38 cellular contexts compared by ENCODE assay signal in genomic region chr5:51644976-51645375, GRCh38.
"Had no signal": no experiment of that assay in that cellular context is flagged by ENCODE, and none has a peak within 500 bp of the region (broad histone marks: within the 10 kb centered on the region; RNA-seq: fewer than 3 reads in every experiment).

No MANE protein-coding gene starts in this region.

- H3K4me1 Mint-ChIP-seq: activated CD4-positive, alpha-beta memory T cell treated with anti-CD3 and anti-CD28 coated beads, Interleukin-2, amount 10 ng/mL, durations not matched to agents 7 days and 5 days; activated CD4-positive, alpha-beta T cell treated with anti-CD3 and anti-CD28 coated beads for 36 hours; activated CD4-positive, alpha-beta T cell treated with anti-CD3 and anti-CD28 coated beads, Interleukin-2, amount 10 ng/mL, durations not matched to agents 7 days and 5 days; activated CD8-positive, alpha-beta memory T cell treated with anti-CD3 and anti-CD28 coated beads, Interleukin-2, amount 10 ng/mL, durations not matched to agents 7 days and 5 days; activated naive CD4-positive, alpha-beta T cell treated with anti-CD3 and anti-CD28 coated beads, Interleukin-2, amount 10 ng/mL, durations not matched to agents 7 days and 5 days; activated naive CD4-positive, alpha-beta T cell treated with anti-CD3 and anti-CD28 coated beads, Interleukin-2, amount 50 U/mL, for 24 hours; activated naive CD8-positive, alpha-beta T cell treated with anti-CD3 and anti-CD28 coated beads, Interleukin-2, amount 10 ng/mL, durations not matched to agents 7 days and 5 days; activated naive CD8-positive, alpha-beta T cell treated with anti-CD3 and anti-CD28 coated beads, Interleukin-2, amount 50 U/mL, for 24 hours; brain; central memory CD8-positive, alpha-beta T cell had no signal

- FAIRE-seq: bronchial epithelial cell had no signal

- H3K4me3 Mint-ChIP-seq: activated CD4-positive, alpha-beta memory T cell treated with anti-CD3 and anti-CD28 coated beads, Interleukin-2, amount 10 ng/mL, durations not matched to agents 7 days and 5 days; activated CD4-positive, alpha-beta T cell treated with anti-CD3 and anti-CD28 coated beads for 36 hours; activated CD4-positive, alpha-beta T cell treated with anti-CD3 and anti-CD28 coated beads, Interleukin-2, amount 10 ng/mL, durations not matched to agents 7 days and 5 days; activated CD8-positive, alpha-beta memory T cell treated with anti-CD3 and anti-CD28 coated beads, Interleukin-2, amount 10 ng/mL, durations not matched to agents 7 days and 5 days; activated CD8-positive, alpha-beta T cell treated with anti-CD3 and anti-CD28 coated beads, Interleukin-2, amount 10 ng/mL, durations not matched to agents 7 days and 5 days; activated naive CD4-positive, alpha-beta T cell treated with anti-CD3 and anti-CD28 coated beads, Interleukin-2, amount 10 ng/mL, durations not matched to agents 7 days and 5 days; activated naive CD4-positive, alpha-beta T cell treated with anti-CD3 and anti-CD28 coated beads, Interleukin-2, amount 50 U/mL, for 24 hours; activated naive CD8-positive, alpha-beta T cell; activated naive CD8-positive, alpha-beta T cell treated with anti-CD3 and anti-CD28 coated beads, Interleukin-2, amount 10 ng/mL, durations not matched to agents 7 days and 5 days; activated naive CD8-positive, alpha-beta T cell treated with anti-CD3 and anti-CD28 coated beads, Interleukin-2, amount 50 U/mL, for 24 hours; activated T-cell treated with anti-CD3 and anti-CD28 coated beads, Interleukin-2, amount 50 U/mL, for 24 hours; brain; central memory CD8-positive, alpha-beta T cell; T-helper 1 cell treated with Interleukin-12 subunit alpha and Interleukin-12 subunit beta and Interleukin-4 antibody, amounts not matched to agents 30 μg/mL and 1 μg/mL, for 36 hours; T-helper 2 cell treated with Interferon-gamma antibody and Interleukin-4, amounts not matched to agents 5 μg/mL and 100 μg/mL, for 36 hours; WTC11 had no signal

- H3K27ac Mint-ChIP-seq: activated CD4-positive, alpha-beta memory T cell treated with anti-CD3 and anti-CD28 coated beads, Interleukin-2, amount 10 ng/mL, durations not matched to agents 7 days and 5 days; activated CD4-positive, alpha-beta T cell treated with anti-CD3 and anti-CD28 coated beads for 36 hours; activated CD4-positive, alpha-beta T cell treated with anti-CD3 and anti-CD28 coated beads, Interleukin-2, amount 10 ng/mL, durations not matched to agents 7 days and 5 days; activated CD8-positive, alpha-beta memory T cell treated with anti-CD3 and anti-CD28 coated beads, Interleukin-2, amount 10 ng/mL, durations not matched to agents 7 days and 5 days; activated CD8-positive, alpha-beta T cell treated with anti-CD3 and anti-CD28 coated beads, Interleukin-2, amount 10 ng/mL, durations not matched to agents 7 days and 5 days; activated naive CD4-positive, alpha-beta T cell treated with anti-CD3 and anti-CD28 coated beads, Interleukin-2, amount 10 ng/mL, durations not matched to agents 7 days and 5 days; activated naive CD4-positive, alpha-beta T cell treated with anti-CD3 and anti-CD28 coated beads, Interleukin-2, amount 50 U/mL, for 24 hours; activated naive CD8-positive, alpha-beta T cell; activated naive CD8-positive, alpha-beta T cell treated with anti-CD3 and anti-CD28 coated beads, Interleukin-2, amount 10 ng/mL, durations not matched to agents 7 days and 5 days; activated naive CD8-positive, alpha-beta T cell treated with anti-CD3 and anti-CD28 coated beads, Interleukin-2, amount 50 U/mL, for 24 hours; activated T-cell treated with anti-CD3 and anti-CD28 coated beads, Interleukin-2, amount 50 U/mL, for 24 hours; activated T-helper 2 cell treated with anti-CD3 and anti-CD28 coated beads, Interferon-gamma antibody, Interleukin-2, Interleukin-4, amounts not matched to agents 10 μg/mL and 5 μg/mL and 100 μg/mL, durations not matched to agents 14 hours and 24 hours and 36 hours; brain; T-helper 1 cell treated with Interleukin-12 subunit alpha and Interleukin-12 subunit beta and Interleukin-4 antibody, amounts not matched to agents 30 μg/mL and 1 μg/mL, for 36 hours; T-helper 2 cell treated with Interferon-gamma antibody and Interleukin-4, amounts not matched to agents 5 μg/mL and 100 μg/mL, for 36 hours; WTC11 had no signal

- H3K36me3 ChIP-seq: ascending aorta, cardiac muscle cell, WERI-Rb-1 had no signal

- DNase-seq: activated CD4-positive, alpha-beta memory T cell treated with anti-CD3 and anti-CD28 coated beads, Interleukin-2, amount 10 ng/mL, durations not matched to agents 7 days and 5 days; activated CD4-positive, alpha-beta T cell treated with anti-CD3 and anti-CD28 coated beads for 1 hour; activated CD4-positive, alpha-beta T cell treated with anti-CD3 and anti-CD28 coated beads for 36 hours; activated CD4-positive, alpha-beta T cell treated with anti-CD3 and anti-CD28 coated beads for 48 hours; activated CD4-positive, alpha-beta T cell treated with anti-CD3 and anti-CD28 coated beads, Interleukin-2, amount 10 ng/mL, durations not matched to agents 7 days and 5 days; activated CD4-positive, alpha-beta T cell treated with anti-CD3 and anti-CD28 coated beads, Interleukin-2, amount 50 U/mL, for 48 hours; activated CD4-positive, CD25-positive, alpha-beta regulatory T cell; activated CD8-positive, alpha-beta memory T cell treated with anti-CD3 and anti-CD28 coated beads for 24 hours; activated CD8-positive, alpha-beta memory T cell treated with anti-CD3 and anti-CD28 coated beads, Interleukin-2, amount 10 ng/mL, durations not matched to agents 7 days and 5 days; activated CD8-positive, alpha-beta memory T cell treated with anti-CD3 and anti-CD28 coated beads, Interleukin-2, amount 50 U/mL, for 48 hours; activated CD8-positive, alpha-beta T cell treated with anti-CD3 and anti-CD28 coated beads, Interleukin-2, amount 10 ng/mL, durations not matched to agents 7 days and 5 days; activated effector memory CD4-positive, alpha-beta T cell treated with Interleukin-2 at 50 U/mL for 16 hours; activated gamma-delta T cell; activated naive CD4-positive, alpha-beta T cell treated with anti-CD3 and anti-CD28 coated beads, Interleukin-2, amount 10 ng/mL, durations not matched to agents 7 days and 5 days; activated naive CD4-positive, alpha-beta T cell treated with Interleukin-2 at 50 U/mL for 16 hours; activated naive CD8-positive, alpha-beta T cell treated with anti-CD3 and anti-CD28 coated beads, Interleukin-2, amount 10 ng/mL, durations not matched to agents 7 days and 5 days; activated naive CD8-positive, alpha-beta T cell treated with anti-CD3 and anti-CD28 coated beads, Interleukin-2, amount 50 U/mL, for 24 hours; activated T-cell treated with anti-CD3 and anti-CD28 coated beads, Interleukin-2, amount 50 U/mL, for 24 hours; activated T-cell treated with anti-CD3 and anti-CD28 coated beads, Interleukin-2, amount 50 U/mL, for 48 hours; amygdala; anterior cingulate cortex; caudate nucleus; cerebellar nuclear complex; T-helper 2 cell; T-helper 9 cell; WERI-Rb-1 had no signal

- H3K27me3 ChIP-seq: ascending aorta, cardiac muscle cell had no signal

- H3K9me3 ChIP-seq: ascending aorta had no signal

- H3K4me3 ChIP-seq: ascending aorta, cardiac muscle cell had no signal

- H3K4me1 ChIP-seq: ascending aorta had no signal

- H3K9me3 Mint-ChIP-seq: activated naive CD4-positive, alpha-beta T cell treated with anti-CD3 and anti-CD28 coated beads, Interleukin-2, amount 50 U/mL, for 24 hours; activated naive CD8-positive, alpha-beta T cell treated with anti-CD3 and anti-CD28 coated beads, Interleukin-2, amount 50 U/mL, for 24 hours had no signal

- H3K36me3 Mint-ChIP-seq: activated CD8-positive, alpha-beta memory T cell treated with anti-CD3 and anti-CD28 coated beads, Interleukin-2, amount 10 ng/mL, durations not matched to agents 7 days and 5 days; activated naive CD4-positive, alpha-beta T cell treated with anti-CD3 and anti-CD28 coated beads, Interleukin-2, amount 10 ng/mL, durations not matched to agents 7 days and 5 days; activated naive CD4-positive, alpha-beta T cell treated with anti-CD3 and anti-CD28 coated beads, Interleukin-2, amount 50 U/mL, for 24 hours; activated naive CD8-positive, alpha-beta T cell; activated naive CD8-positive, alpha-beta T cell treated with anti-CD3 and anti-CD28 coated beads, Interleukin-2, amount 10 ng/mL, durations not matched to agents 7 days and 5 days; brain had no signal

- ATAC-seq: activated CD4-positive, alpha-beta T cell treated with anti-CD3 and anti-CD28 coated beads for 36 hours; activated CD4-positive, CD25-positive, alpha-beta regulatory T cell treated with anti-CD3 and anti-CD28 coated beads, Interleukin-2, amount 50 U/mL, for 24 hours; activated CD8-positive, alpha-beta memory T cell treated with anti-CD3 and anti-CD28 coated beads, Interleukin-2, amount 10 ng/mL, durations not matched to agents 7 days and 5 days; activated CD8-positive, alpha-beta T cell treated with anti-CD3 and anti-CD28 coated beads, Interleukin-2, amount 10 ng/mL, durations not matched to agents 7 days and 5 days; activated naive CD8-positive, alpha-beta T cell treated with anti-CD3 and anti-CD28 coated beads, Interleukin-2, amount 50 U/mL, for 24 hours; WTC11 had no signal

- H3K27me3 Mint-ChIP-seq: activated CD4-positive, alpha-beta memory T cell treated with anti-CD3 and anti-CD28 coated beads, Interleukin-2, amount 10 ng/mL, durations not matched to agents 7 days and 5 days; activated CD4-positive, alpha-beta T cell treated with anti-CD3 and anti-CD28 coated beads for 36 hours; activated CD4-positive, alpha-beta T cell treated with anti-CD3 and anti-CD28 coated beads, Interleukin-2, amount 10 ng/mL, durations not matched to agents 7 days and 5 days; activated CD8-positive, alpha-beta memory T cell treated with anti-CD3 and anti-CD28 coated beads, Interleukin-2, amount 10 ng/mL, durations not matched to agents 7 days and 5 days; activated naive CD4-positive, alpha-beta T cell treated with anti-CD3 and anti-CD28 coated beads, Interleukin-2, amount 10 ng/mL, durations not matched to agents 7 days and 5 days; activated naive CD4-positive, alpha-beta T cell treated with anti-CD3 and anti-CD28 coated beads, Interleukin-2, amount 50 U/mL, for 24 hours; activated naive CD8-positive, alpha-beta T cell; activated naive CD8-positive, alpha-beta T cell treated with anti-CD3 and anti-CD28 coated beads, Interleukin-2, amount 10 ng/mL, durations not matched to agents 7 days and 5 days; activated naive CD8-positive, alpha-beta T cell treated with anti-CD3 and anti-CD28 coated beads, Interleukin-2, amount 50 U/mL, for 24 hours; activated T-cell treated with anti-CD3 and anti-CD28 coated beads, Interleukin-2, amount 50 U/mL, for 24 hours; brain; central memory CD8-positive, alpha-beta T cell had no signal

- H3K27ac ChIP-seq: ascending aorta, cardiac muscle cell, WERI-Rb-1 had no signal
